In genomic region chr1:75797606-75798216, GRCh38 we compare ENCODE assay signal across 1 cellular context.
TF ChIP-seq lines count a peak whose summit lies in the region.

No MANE protein-coding gene starts in this region.

TF ChIP-seq in GM23338, 12 proteins besides CTCF, POLR2A, EP300 and RAD21 (continued from another document):
- TF ChIP-seq ZNF462 (CRISPR knock-in tag; IDR thresholded peaks at IDR 0.05): no peak
